ENCODE assay signal across 10 cellular contexts in genomic region chr12:104763163-104763805, GRCh38.
DNase-seq lines count a peak whose midpoint lies in the region; ATAC-seq and TF ChIP-seq lines count a peak whose summit lies in the region.
"Had no signal": no experiment of that assay in that cellular context is flagged by ENCODE, and none has a peak within 500 bp of the region (broad histone marks: within the 10 kb centered on the region; RNA-seq: fewer than 3 reads in every experiment).

No MANE protein-coding gene starts in this region.

- DNase-seq in Daoy (ENCODE audit: low read depth) (peak; percentile 69), GM23248 (peak; percentile 37), PC-3 (peak; percentile 88), activated gamma-delta T cell treated with Interleukin-2 at 50 U/mL for 16 hours (no peak), Karpas-422 (no peak), hepatic stellate cell (ENCODE audit: low spot score) (no peak), NAMALWA (ENCODE audit: low spot score) (no peak)
- no peak for DNase-seq in effector memory CD8-positive, alpha-beta T cell
- DNase-seq: NCI-H345, WERI-Rb-1 had no signal

- no TSS peak for BruUV-seq in PC-3 (replicated peaks; lab: Mats Ljungman, UMichigan)

- CTCF ChIA-PET in PC-3 (lab: Charles Lee), result no interaction called here

- H3K9me3 Mint-ChIP-seq in effector memory CD8-positive, alpha-beta T cell, result no peaks in the 10 kb centered on the region

- no peak overlapping the region for H3K4me3 ChIP-seq in GM23248
- no peak overlapping the region for H3K4me3 ChIP-seq in PC-3 (ENCODE audit: low read length)
- H3K4me3 ChIP-seq in Karpas-422 (ENCODE audit: low read length), result no peak overlapping the region

- H3K4me2 ChIP-seq in GM23248 (ENCODE audit: unreplicated experiment), result no peak overlapping the region
- peak overlapping the region; percentile 4; the same call in 1 of the 2 replicates for H3K4me2 ChIP-seq in PC-3 (ENCODE audit: low read length)
- no peak overlapping the region for H3K4me2 ChIP-seq in Karpas-422 (ENCODE audit: low read depth, low read length, poor library complexity, severe bottlenecking)

- no peak overlapping the region for H3K4me3 Mint-ChIP-seq in effector memory CD8-positive, alpha-beta T cell

- H3K36me3 Mint-ChIP-seq in effector memory CD8-positive, alpha-beta T cell (ENCODE audit: insufficient read depth), result peaks cover 16% of the 10 kb centered on the region

- H3K4me1 ChIP-seq in GM23248 (ENCODE audit: insufficient read depth), result peaks cover 8% of the 10 kb centered on the region
- H3K4me1 ChIP-seq in PC-3 (ENCODE audit: insufficient read depth, low read length), result peaks cover 20% of the 10 kb centered on the region
- H3K4me1 ChIP-seq in Karpas-422 (ENCODE audit: low read length), result peaks cover 8% of the 10 kb centered on the region

- 66 to 76% methylated on average over 6 of the region's 6 CpGs for WGBS in GM23248 (ENCODE audit: low coverage in 1 of 2, low lambda C conversion rate in 2 of 2, missing lambda C conversion rate in 2 of 2), 2 experiments

- H3K9me3 ChIP-seq in GM23248 (ENCODE audit: low read depth), result no peaks in the 10 kb centered on the region
- no peaks in the 10 kb centered on the region for H3K9me3 ChIP-seq in PC-3 (ENCODE audit: low read length)
- H3K9me3 ChIP-seq in Karpas-422 (ENCODE audit: low read length), result no peaks in the 10 kb centered on the region

- H3K79me2 ChIP-seq in GM23248 (ENCODE audit: insufficient read depth) (no peaks in the 10 kb centered on the region), PC-3 (ENCODE audit: low read length) (no peaks in the 10 kb centered on the region), Karpas-422 (ENCODE audit: low read length) (no peaks in the 10 kb centered on the region)

- intact Hi-C loops in PC-3 (cut with micrococcal nuclease), result loop anchor here (10.0 kb wide), 2 partner anchors 58 to 88 kb away; no protein-coding TSS in a partner anchor

- H3F3A ChIP-seq in GM23248 (ENCODE audit: insufficient read depth) (no peaks in the 10 kb centered on the region), PC-3 (ENCODE audit: low read length, unreplicated experiment) (no peaks in the 10 kb centered on the region)

- peak overlapping the region in 1 of 2 donors; percentile 71 for H3K27ac Mint-ChIP-seq in effector memory CD8-positive, alpha-beta T cell

- H4K20me1 ChIP-seq in GM23248 (ENCODE audit: insufficient read depth) (no peaks in the 10 kb centered on the region), PC-3 (ENCODE audit: low read length) (no peaks in the 10 kb centered on the region), Karpas-422 (ENCODE audit: insufficient read depth, low read depth, low read length) (no peaks in the 10 kb centered on the region)

- TF ChIP-seq CTCF in PC-3 (conservative IDR thresholded peaks at IDR 0.05; ENCODE audit: low read depth, low read length), result no peak

- H3K27ac ChIP-seq in GM23248 (no peak overlapping the region), PC-3 (ENCODE audit: low read length) (peak overlapping the region; percentile 14; the same call in 1 of the 2 replicates), Karpas-422 (ENCODE audit: low read length) (no peak overlapping the region)
- H3K27ac ChIP-seq: WERI-Rb-1 had no signal

- no peak overlapping the region for H3K9ac ChIP-seq in GM23248
- no peak overlapping the region for H3K9ac ChIP-seq in PC-3 (ENCODE audit: low read length)
- no peak overlapping the region for H3K9ac ChIP-seq in Karpas-422 (ENCODE audit: low read length)

- ATAC-seq in PC-3, result peak; percentile 89
- peak; percentile 47 for ATAC-seq in effector memory CD8-positive, alpha-beta T cell (replicated peaks)

- in situ Hi-C loops in GM23248 (cut with MboI), result no loop called here

- POLR2A ChIA-PET in PC-3 (lab: Charles Lee; ENCODE audit: unreplicated experiment), result no interaction called here

- H3K27me3 Mint-ChIP-seq in effector memory CD8-positive, alpha-beta T cell, result no peaks in the 10 kb centered on the region

- no peaks in the 10 kb centered on the region for H3K9me2 ChIP-seq in GM23248 (ENCODE audit: insufficient read depth)
- H3K9me2 ChIP-seq in PC-3 (replicated peaks; ENCODE audit: low read length), result no peaks in the 10 kb centered on the region
- no peaks in the 10 kb centered on the region for H3K9me2 ChIP-seq in Karpas-422 (replicated peaks; ENCODE audit: insufficient read depth, low read length)

- no peak overlapping the region for H2AFZ ChIP-seq in GM23248
- H2AFZ ChIP-seq in PC-3 (ENCODE audit: low read length), result no peak overlapping the region
- no peak overlapping the region for H2AFZ ChIP-seq in Karpas-422 (ENCODE audit: low read length)

- H3K36me3 ChIP-seq in GM23248 (ENCODE audit: low read depth) (no peaks in the 10 kb centered on the region), PC-3 (ENCODE audit: low read depth, low read length) (no peaks in the 10 kb centered on the region), Karpas-422 (ENCODE audit: insufficient read depth, low read length) (no peaks in the 10 kb centered on the region)
- H3K36me3 ChIP-seq: WERI-Rb-1 had no signal

- peaks cover 31 to 35% of the 10 kb centered on the region in 2 donors for H3K4me1 Mint-ChIP-seq in effector memory CD8-positive, alpha-beta T cell (ENCODE audit: low read depth in 2 of 2)

- H3K27me3 ChIP-seq in GM23248 (replicated peaks; ENCODE audit: insufficient read depth) (no peaks in the 10 kb centered on the region), PC-3 (ENCODE audit: low read length) (no peaks in the 10 kb centered on the region), Karpas-422 (ENCODE audit: low read length) (no peaks in the 10 kb centered on the region)

Comparison
In these comparisons a context has a peak if more than half of its experiments do, and no peak if none do; other contexts are left out.
1. DNase-seq: peak in Daoy (single experiment), GM23248 (single experiment) and PC-3 (single experiment); none in effector memory CD8-positive, alpha-beta T cell (0 of 3), activated gamma-delta T cell treated with Interleukin-2 at 50 U/mL for 16 hours (single experiment), Karpas-422 (single experiment), hepatic stellate cell (single experiment) and NAMALWA (single experiment).